12 cellular contexts compared by ENCODE assay signal in the genomic region with DNA sequence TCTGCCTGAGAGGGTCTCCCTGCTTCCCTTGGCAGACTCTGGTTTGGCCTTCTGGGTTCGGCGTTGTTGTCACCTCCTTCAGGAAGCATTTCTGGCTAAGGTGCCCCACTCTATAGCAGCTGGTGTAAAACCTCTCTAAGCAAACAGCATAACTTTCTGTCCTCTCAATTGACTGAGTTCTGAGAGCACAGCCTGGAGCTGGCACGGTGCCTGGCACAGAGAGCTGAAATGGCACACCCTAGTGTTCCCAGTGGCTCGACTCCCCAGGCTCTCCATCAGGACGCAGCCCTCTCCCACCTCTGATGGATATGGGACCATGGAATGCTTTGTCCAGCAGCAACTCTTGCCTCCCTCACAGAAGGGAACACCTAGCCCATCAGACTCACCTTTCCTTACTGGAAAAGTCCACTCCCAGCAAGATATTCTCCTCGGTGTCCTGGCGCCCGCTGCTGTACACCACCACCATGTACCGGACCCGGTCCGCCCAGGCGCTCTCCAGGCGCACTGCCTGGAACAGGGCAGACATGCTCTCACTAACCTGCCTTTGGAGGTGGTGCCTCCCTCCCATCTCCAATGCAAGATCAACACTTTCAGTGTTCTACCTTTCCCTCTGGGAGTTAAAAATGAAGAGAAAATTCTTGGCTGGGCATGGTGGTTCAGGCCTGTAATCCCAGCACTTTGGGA. TPM values are rescaled to one million over a fixed set of nuclear protein-coding genes. Genes with fewer than 3 reads are reported as not detected.
DNase-seq lines count a peak whose midpoint lies in the region; ATAC-seq and TF ChIP-seq lines count a peak whose summit lies in the region.
"Had no signal": no experiment of that assay in that cellular context is flagged by ENCODE, and none has a peak within 500 bp of the region (broad histone marks: within the 10 kb centered on the region; RNA-seq: fewer than 3 reads in every experiment).

No MANE protein-coding gene starts in this region.

- H3K9me3 ChIP-seq in ascending aorta = no peaks in the 10 kb centered on the region
- H3K9me3 ChIP-seq in left ventricle myocardium inferior (replicated peaks) = no peaks in the 10 kb centered on the region
- H3K9me3 ChIP-seq in spleen = no peaks in the 10 kb centered on the region
- no peaks in the 10 kb centered on the region for H3K9me3 ChIP-seq in H9 (ENCODE audit: control insufficient read depth, low read depth, low read length)

- H3K27ac ChIP-seq in ascending aorta (peak overlapping the region; percentile 46 to 49), left ventricle myocardium inferior (replicated peaks) (peak overlapping the region; percentile 68), spleen (peak overlapping the region in 3 of 8 donors; percentile 20 to 65 (median 55)), H9 (ENCODE audit: insufficient read length, low read depth, low read length) (no peak overlapping the region)
- H3K27ac ChIP-seq: parathyroid adenoma had no signal

- H3K36me3 ChIP-seq in ascending aorta (peaks cover 22 to 43% of the 10 kb centered on the region in 2 donors), left ventricle myocardium inferior (peaks cover 75% of the 10 kb centered on the region), spleen (peaks cover 0 to 83% (median 37%) of the 10 kb centered on the region in 6 donors)

- H3K4me1 Mint-ChIP-seq in HFFc6 (ENCODE audit: low read depth) = peaks cover 31% of the 10 kb centered on the region
- peaks cover 6 to 9% of the 10 kb centered on the region in 2 experiments for H3K4me1 Mint-ChIP-seq in H9

- H3K27me3 ChIP-seq in ascending aorta = no peaks in the 10 kb centered on the region
- H3K27me3 ChIP-seq in left ventricle myocardium inferior (ENCODE audit: low read depth) = no peaks in the 10 kb centered on the region
- no peaks in the 10 kb centered on the region for H3K27me3 ChIP-seq in spleen (replicated peaks in 1 of 7)
- no peaks in the 10 kb centered on the region for H3K27me3 ChIP-seq in H9 (ENCODE audit: insufficient read depth, low read length)

- no peak overlapping the region for H3K4ac ChIP-seq in H9 (ENCODE audit: low read depth, low read length)

- H2BK12ac ChIP-seq in H9 (ENCODE audit: insufficient read length, low read depth, low read length) = no peak overlapping the region

- no peaks in the 10 kb centered on the region for H4K20me1 ChIP-seq in H9 (ENCODE audit: control insufficient read depth, insufficient read depth, insufficient read length)

- H3K4me3 ChIP-seq in ascending aorta (no peak overlapping the region), left ventricle myocardium inferior (no peak overlapping the region), spleen (no peak overlapping the region)

- peak overlapping the region; percentile 39 for H3K27ac Mint-ChIP-seq in HFFc6
- peak overlapping the region in 1 of 3 experiments; percentile 47; a peak in 1 of 7 replicates for H3K27ac Mint-ChIP-seq in H9
- H3K27ac Mint-ChIP-seq: activated naive CD4-positive, alpha-beta T cell treated with anti-CD3 and anti-CD28 coated beads for 36 hours had no signal

- no peak overlapping the region for H2AK5ac ChIP-seq in H9 (ENCODE audit: insufficient read length, low read length)

- H3K4me2 ChIP-seq in H9 (ENCODE audit: insufficient read depth, insufficient read length, low read length) = no peak overlapping the region

- no peak overlapping the region for H2BK120ac ChIP-seq in H9 (ENCODE audit: low read depth, low read length, poor library complexity, severe bottlenecking)

- no peak overlapping the region for H2BK20ac ChIP-seq in H9 (ENCODE audit: low read depth, low read length, poor library complexity, severe bottlenecking)

- H3K56ac ChIP-seq in H9 (ENCODE audit: insufficient read length, low read depth, low read length) = no peak overlapping the region

- H3K4me3 Mint-ChIP-seq in HFFc6 = no peak overlapping the region; the same call in 1 of the 2 replicates
- no peak overlapping the region for H3K4me3 Mint-ChIP-seq in H9
- H3K4me3 Mint-ChIP-seq: activated naive CD4-positive, alpha-beta T cell treated with anti-CD3 and anti-CD28 coated beads for 36 hours; IgD-negative memory B cell had no signal

- ATAC-seq in HG03175 (IDR thresholded peaks at IDR 0.05; ENCODE audit: unreplicated experiment) = no peak

- H4K91ac ChIP-seq in H9 (ENCODE audit: insufficient read length, low read depth, low read length) = no peak overlapping the region

- no peak overlapping the region for H2AFZ ChIP-seq in H9 (ENCODE audit: low read length)
- H2AFZ ChIP-seq: parathyroid adenoma had no signal

- H4K5ac ChIP-seq in H9 (ENCODE audit: insufficient read length, low read depth, low read length) = no peak overlapping the region

- TF ChIP-seq CTCF in HFFc6 (IDR thresholded peaks at IDR 0.05) (no peak), ascending aorta (IDR thresholded peaks at IDR 0.05) (no peak), left ventricle myocardium inferior (IDR thresholded peaks at IDR 0.05; ENCODE audit: borderline replicate concordance) (peak; percentile 27), spleen (IDR thresholded peaks at IDR 0.05 in 8 of 11, conservative IDR thresholded peaks at IDR 0.05 in 3 of 11) (no peak), H9 (conservative IDR thresholded peaks at IDR 0.05) (no peak)

- H3K79me1 ChIP-seq in H9 (ENCODE audit: insufficient read depth, low read depth, low read length, poor library complexity, severe bottlenecking) = no peaks in the 10 kb centered on the region

- 88 to 96% (median 91%) methylated on average over 13 of the region's 13 CpGs for WGBS in spleen, 5 donors
- no CpG with 5 or more reads among the region's 13 CpGs for WGBS in H9 (ENCODE audit: extremely low coverage, insufficient read length, low lambda C conversion rate)

- no peak for DNase-seq in HFFc6
- no peak for DNase-seq in ascending aorta (ENCODE audit: low spot score in 2 of 2)
- DNase-seq in left ventricle myocardium inferior = peak; percentile 73
- DNase-seq in spleen = peak; percentile 62
- no peak for DNase-seq in H9
- DNase-seq in UCSD-AML1 (lab: John Stamatoyannopoulos, UW; ENCODE audit: unreplicated experiment) = no peak
- DNase-seq: activated naive CD4-positive, alpha-beta T cell treated with anti-CD3 and anti-CD28 coated beads for 36 hours; GOT3; stimulated activated CD4-positive, alpha-beta T cell treated with anti-CD3 and anti-CD28 coated beads, Interleukin-4, amount 100 ng/mL, for 1 hour had no signal

- H3K36me3 Mint-ChIP-seq in HFFc6 (ENCODE audit: low read depth) = peaks cover 63% of the 10 kb centered on the region
- H3K36me3 Mint-ChIP-seq in H9 (ENCODE audit: insufficient read depth in 1 of 3, low read depth in 3 of 3) = peaks cover 2 to 47% (median 15%) of the 10 kb centered on the region in 3 experiments

- H3K23me2 ChIP-seq in H9 (ENCODE audit: insufficient read length, low read depth, low read length, poor library complexity, severe bottlenecking) = no peaks in the 10 kb centered on the region

- H3K27me3 Mint-ChIP-seq in HFFc6 (ENCODE audit: insufficient read depth) (peaks cover 10% of the 10 kb centered on the region), H9 (ENCODE audit: low read depth) (no peaks in the 10 kb centered on the region)
- H3K27me3 Mint-ChIP-seq: IgD-negative memory B cell had no signal

- no peak overlapping the region for H2BK5ac ChIP-seq in H9 (ENCODE audit: insufficient read length, low read length)

- H4K8ac ChIP-seq in H9 (replicated peaks; ENCODE audit: insufficient read length, low read depth, low read length) = no peak overlapping the region

- no peak for TF ChIP-seq POLR2A in spleen (IDR thresholded peaks at IDR 0.05)

- intact Hi-C loops in ascending aorta (cut with DNase I) (no loop called here), left ventricle myocardium inferior (cut with micrococcal nuclease) (no loop called here), spleen (cut with DNase I; ENCODE audit: low total_unique reads) (no loop called here)

- no peak overlapping the region for H3T11ph ChIP-seq in H9 (ENCODE audit: low read length)

- H3K4me1 ChIP-seq in ascending aorta (peaks cover 3 to 7% of the 10 kb centered on the region in 2 donors), left ventricle myocardium inferior (peaks cover 82% of the 10 kb centered on the region), spleen (peaks cover 24 to 85% (median 46%) of the 10 kb centered on the region in 6 donors), H9 (ENCODE audit: insufficient read depth, low read length) (no peaks in the 10 kb centered on the region)

- H3K9me3 Mint-ChIP-seq in HFFc6 (no peaks in the 10 kb centered on the region), H9 (no peaks in the 10 kb centered on the region)
- H3K9me3 Mint-ChIP-seq: activated naive CD4-positive, alpha-beta T cell treated with anti-CD3 and anti-CD28 coated beads for 36 hours; IgD-negative memory B cell had no signal

- H3K79me2 ChIP-seq in H9 (ENCODE audit: insufficient read depth, low read length) = no peaks in the 10 kb centered on the region

- no peak overlapping the region for H3K18ac ChIP-seq in H9 (ENCODE audit: insufficient read length, low read depth, low read length)

- H3K14ac ChIP-seq in H9 (ENCODE audit: insufficient read depth, low read length) = no peak overlapping the region

- no peak overlapping the region for H2BK15ac ChIP-seq in H9 (ENCODE audit: low read depth, low read length)

- H3K23ac ChIP-seq in H9 (ENCODE audit: insufficient read length, low read depth, low read length) = no peak overlapping the region

- H3K9ac ChIP-seq in H9 (ENCODE audit: extremely low read depth, insufficient read length, low read length) = no peak overlapping the region
- H3K9ac ChIP-seq: parathyroid adenoma had no signal

RNA-seq across cellular contexts. Expression of a gene that starts 40.6 kb away (rescaled TPM):
- total RNA-seq in HFFc6 (2021; fragmentation: NEBNext Ultra II Directional; extraction: Animal tissue kit (Norgen Biotek cat#: 25700)) = 10 to 100 TPM; 75.8 to 96.2 (median 79.1) TPM
- total RNA-seq in ascending aorta (16.1 TPM), left ventricle myocardium inferior (30.1 TPM), spleen (10 to 100 TPM; 32.2 to 71.3 (median 47.8) TPM), H9 (2021) (21.8 and 24.0 TPM in 2 replicates)
- 1 to 10 TPM; 1.7 to 8.6 (median 2.7) TPM for polyA plus RNA-seq in spleen

Comparison
In these comparisons a context has a peak if more than half of its experiments do, and no peak if none do; other contexts are left out.
1. DNase-seq: peak in left ventricle myocardium inferior (single experiment) and spleen (single experiment); none in HFFc6 (single experiment), ascending aorta (0 of 2), H9 (single experiment) and UCSD-AML1 (single experiment).